Comparison of ENCODE assay signal across 8 cellular contexts in genomic region chr1:2412773-2413494, GRCh38. TPM values are rescaled to one million over a fixed set of nuclear protein-coding genes. Genes with fewer than 3 reads are reported as not detected.
DNase-seq lines count a peak whose midpoint lies in the region; ATAC-seq, FAIRE-seq and TF ChIP-seq lines count a peak whose summit lies in the region.

No MANE protein-coding gene starts in this region.

- peak; percentile 16 for ATAC-seq in GM18907 (IDR thresholded peaks at IDR 0.05; ENCODE audit: unreplicated experiment)
- ATAC-seq in HG03045 (IDR thresholded peaks at IDR 0.05; ENCODE audit: unreplicated experiment) = peak; percentile 22
- peak; percentile 19 for ATAC-seq in lung (ENCODE audit: insufficient read depth, low FRiP score)
- peak in 1 of 2 donors; percentile 64 for ATAC-seq in upper lobe of left lung (ENCODE audit: low FRiP score in 2 of 2)

- H3K4me1 Mint-ChIP-seq in CD8-positive, alpha-beta memory T cell = peaks cover 30 to 53% (median 30%) of the 10 kb centered on the region in 3 donors

- 1 to 3% methylated on average over 61 to 66 of the region's 66 CpGs for WGBS in lung, 2 donors
- 0 to 13% methylated on average over 7 to 9 of the region's 66 CpGs for WGBS in upper lobe of left lung, 2 donors

- H3K36me3 ChIP-seq in CD8-positive, alpha-beta memory T cell (ENCODE audit: insufficient read depth, low read length) = no peaks in the 10 kb centered on the region
- H3K36me3 ChIP-seq in OCI-LY7 (ENCODE audit: insufficient read depth, low read length) (no peaks in the 10 kb centered on the region), lung (ENCODE audit: control insufficient read depth in 2 of 2, insufficient read depth in 2 of 2, low read length in 2 of 2) (peaks cover 0 to 18% of the 10 kb centered on the region in 2 donors), upper lobe of left lung (peaks cover 0 to 14% (median 9%) of the 10 kb centered on the region in 4 donors)

- peaks cover 0 to 22% (median 0%) of the 10 kb centered on the region in 3 donors for H3K36me3 Mint-ChIP-seq in CD8-positive, alpha-beta memory T cell

- CTCF ChIA-PET in CD8-positive, alpha-beta memory T cell (lab: Charles Lee) = interaction anchor here (1.0 to 1.8 kb wide), 5 partner anchors 111 to 374 kb away, joined by 4 to 27 read pairs (median 6); partner anchors contain the start of gene FAAP20
- CTCF ChIA-PET in OCI-LY7 (lab: Charles Lee; ENCODE audit: unreplicated experiment) = interaction anchor here (0.6 kb wide), 1 partner anchor 34 kb away, joined by 7 read pairs; no protein-coding TSS in a partner anchor

- H3K79me2 ChIP-seq in OCI-LY7 (ENCODE audit: insufficient read depth, low read depth, low read length) = no peaks in the 10 kb centered on the region

- peak overlapping the region; percentile 29 to 94 (median 84) for H3K4me3 Mint-ChIP-seq in CD8-positive, alpha-beta memory T cell

- H3K27me3 ChIP-seq in CD8-positive, alpha-beta memory T cell (ENCODE audit: insufficient read depth, low read length, poor library complexity, severe bottlenecking) = no peaks in the 10 kb centered on the region
- no peaks in the 10 kb centered on the region for H3K27me3 ChIP-seq in lung (ENCODE audit: control insufficient read depth, insufficient read depth)
- H3K27me3 ChIP-seq in upper lobe of left lung = peaks cover 0 to 7% (median 3%) of the 10 kb centered on the region in 4 donors

- peak overlapping the region in 3 of 8 donors; percentile 75 to 89 (median 85) for H3K27ac Mint-ChIP-seq in CD8-positive, alpha-beta memory T cell

- TF ChIP-seq CTCF in OCI-LY7 (conservative IDR thresholded peaks at IDR 0.05; ENCODE audit: low read length) = no peak
- TF ChIP-seq CTCF in choroid plexus epithelial cell (conservative IDR thresholded peaks at IDR 0.05; ENCODE audit: low read depth, low read length) = no peak
- no peak for TF ChIP-seq CTCF in lung (IDR thresholded peaks at IDR 0.05; ENCODE audit: control extremely low read depth, extremely low read depth)
- TF ChIP-seq CTCF in upper lobe of left lung (IDR thresholded peaks at IDR 0.05) = peak in 3 of 6 experiments; percentile 8 to 37 (median 35)
- no peak for TF ChIP-seq CTCF in D721Med (IDR thresholded peaks at IDR 0.05; ENCODE audit: insufficient read depth, missing control alignments)

- intact Hi-C loops in OCI-LY7 (cut with micrococcal nuclease; ENCODE audit: unreplicated experiment) = loop anchor here (1.0 kb wide), 2 partner anchors 22 to 83 kb away; partner anchors contain the start of genes MORN1 and RER1

- H3K9me3 ChIP-seq in CD8-positive, alpha-beta memory T cell (ENCODE audit: low read length) = no peaks in the 10 kb centered on the region
- H3K9me3 ChIP-seq in OCI-LY7 (ENCODE audit: low read length) = no peaks in the 10 kb centered on the region
- no peaks in the 10 kb centered on the region for H3K9me3 ChIP-seq in lung (ENCODE audit: control insufficient read depth in 2 of 2, insufficient read depth in 1 of 2, low read length in 1 of 2)
- H3K9me3 ChIP-seq in upper lobe of left lung = no peaks in the 10 kb centered on the region

- peak overlapping the region; percentile 78 for H3K4me3 ChIP-seq in CD8-positive, alpha-beta memory T cell (ENCODE audit: low read length)
- H3K4me3 ChIP-seq in OCI-LY7 (ENCODE audit: low read depth, low read length, poor library complexity, severe bottlenecking) (peak overlapping the region; percentile 98), choroid plexus epithelial cell (ENCODE audit: low read depth, low read length) (peak overlapping the region; percentile 78), lung (peak overlapping the region; percentile 76), upper lobe of left lung (peak overlapping the region; percentile 71 to 100 (median 95))

- DNase-seq in CD8-positive, alpha-beta memory T cell = no peak
- DNase-seq in OCI-LY7 (ENCODE audit: low spot score) (peak; percentile 83), choroid plexus epithelial cell (ENCODE audit: low read depth) (peak; percentile 54), lung (ENCODE audit: low spot score) (no peak), upper lobe of left lung (no peak), D721Med (ENCODE audit: insufficient read length, low spot score) (no peak)

- no peaks in the 10 kb centered on the region for H3K9me2 ChIP-seq in OCI-LY7 (ENCODE audit: insufficient read depth, low read length)

- TF ChIP-seq EP300 in upper lobe of left lung (IDR thresholded peaks at IDR 0.05) = no peak

- H3K4me2 ChIP-seq in OCI-LY7 (ENCODE audit: low read length) = peak overlapping the region; percentile 91

- no peaks in the 10 kb centered on the region for H3K27me3 Mint-ChIP-seq in CD8-positive, alpha-beta memory T cell

- POLR2A ChIA-PET in CD8-positive, alpha-beta memory T cell (lab: Charles Lee) = interaction anchor here (0.6 to 2.5 kb wide), 6 partner anchors 21 to 503 kb away, joined by 3 to 18 read pairs (median 4); partner anchors contain the start of genes MORN1, PANK4, RER1 and TNFRSF14
- POLR2A ChIA-PET in OCI-LY7 (lab: Charles Lee) = interaction anchor here (0.6 to 1.2 kb wide), 3 partner anchors 135 to 385 kb away, joined by 3 to 7 read pairs (median 3); no protein-coding TSS in a partner anchor

- FAIRE-seq in D721Med (lab: Jason Lieb, UNC) = no peak

- H4K20me1 ChIP-seq in OCI-LY7 (ENCODE audit: insufficient read depth, low read length) = no peaks in the 10 kb centered on the region

- H2AFZ ChIP-seq in OCI-LY7 (ENCODE audit: low read length) = no peak overlapping the region

- H3K4me1 ChIP-seq in CD8-positive, alpha-beta memory T cell (ENCODE audit: insufficient read depth, low read length) = peaks cover 55% of the 10 kb centered on the region
- peaks cover 48% of the 10 kb centered on the region for H3K4me1 ChIP-seq in OCI-LY7 (ENCODE audit: insufficient read depth, low read length, poor library complexity, severe bottlenecking)
- peaks cover 0 to 12% of the 10 kb centered on the region in 2 donors for H3K4me1 ChIP-seq in lung (ENCODE audit: control insufficient read depth in 2 of 2, insufficient read depth in 2 of 2, low read length in 2 of 2)
- H3K4me1 ChIP-seq in upper lobe of left lung = peaks cover 28 to 34% (median 29%) of the 10 kb centered on the region in 4 donors

- H3K27ac ChIP-seq in CD8-positive, alpha-beta memory T cell (ENCODE audit: low read depth, low read length) = peak overlapping the region; percentile 90
- H3K27ac ChIP-seq in OCI-LY7 (ENCODE audit: low read depth, low read length, poor library complexity, severe bottlenecking) (peak overlapping the region; percentile 73), lung (ENCODE audit: low read depth in 1 of 2, low read length in 1 of 2) (peak overlapping the region; percentile 83 to 88), upper lobe of left lung (peak overlapping the region; percentile 81 to 87 (median 86))

- H3K9me3 Mint-ChIP-seq in CD8-positive, alpha-beta memory T cell = no peaks in the 10 kb centered on the region

- BruUV-seq in OCI-LY7 (replicated peaks; lab: Mats Ljungman, UMichigan) = TSS peak; percentile 55

- TF ChIP-seq POLR2A in upper lobe of left lung (IDR thresholded peaks at IDR 0.05) = peak in 1 of 4 donors; percentile 77

RNA-seq across cellular contexts. Expression of gene PEX10, which starts 0.6 kb away (rescaled TPM):
- 10 to 100 TPM; 25.6 to 26.2 TPM for total RNA-seq in CD8-positive, alpha-beta memory T cell
- polyA plus RNA-seq in CD8-positive, alpha-beta memory T cell = 8.9 TPM
- 22.6 and 23.3 TPM in 2 replicates for total RNA-seq in OCI-LY7 (2014; rRNA removed; shearing (Covaris generic))
- 19.4 and 24.5 TPM in 2 replicates for total RNA-seq in OCI-LY7 (2022)
- total RNA-seq in lung = 10 to 100 TPM; 15.7 to 25.4 TPM
- polyA plus RNA-seq in lung = 10 to 100 TPM; 19.4 to 21.6 TPM
- 10 to 100 TPM; 15.7 to 32.1 (median 19.9) TPM for total RNA-seq in upper lobe of left lung

RNA-seq across cellular contexts. Expression of gene RER1, which starts 21.3 kb away (rescaled TPM):
- total RNA-seq in CD8-positive, alpha-beta memory T cell = 100 to 1,000 TPM; 214 to 222 TPM
- polyA plus RNA-seq in CD8-positive, alpha-beta memory T cell = 166 TPM
- total RNA-seq in OCI-LY7 (2014; rRNA removed; shearing (Covaris generic)) = 54.4 and 60.5 TPM in 2 replicates
- total RNA-seq in OCI-LY7 (2022) = 113 and 138 TPM in 2 replicates
- total RNA-seq in lung = 100 to 1,000 TPM in 1 of 2 donors, 10 to 100 TPM in 1; 79.7 to 134 TPM
- 10 to 100 TPM; 71.7 to 96.1 TPM for polyA plus RNA-seq in lung
- total RNA-seq in upper lobe of left lung = 100 to 1,000 TPM in 2 of 6 donors, 10 to 100 TPM in 4; 48.2 to 133 (median 61.1) TPM

RNA-seq across cellular contexts. Expression of gene MORN1, which starts 21.6 kb away (rescaled TPM):
- 10 to 100 TPM in 1 of 2 experiments, 1 to 10 TPM in 1; 9.4 to 10.4 TPM for total RNA-seq in CD8-positive, alpha-beta memory T cell
- polyA plus RNA-seq in CD8-positive, alpha-beta memory T cell = 3.3 TPM
- total RNA-seq in OCI-LY7 (2014; rRNA removed; shearing (Covaris generic)) = 13.1 and 19.4 TPM in 2 replicates
- 23.6 and 29.7 TPM in 2 replicates for total RNA-seq in OCI-LY7 (2022)
- 10 to 100 TPM; 20.7 to 23.9 TPM for total RNA-seq in lung
- polyA plus RNA-seq in lung = 1 to 10 TPM; 5.2 to 7.2 TPM
- total RNA-seq in upper lobe of left lung = 10 to 100 TPM in 4 of 6 donors, 1 to 10 TPM in 2; 8.5 to 23.4 (median 14.6) TPM

Comparison
In these comparisons a context has a peak if more than half of its experiments do, and no peak if none do; other contexts are left out.
1. DNase-seq: peak in OCI-LY7 (single experiment) and choroid plexus epithelial cell (single experiment); none in CD8-positive, alpha-beta memory T cell (0 of 5), lung (single experiment), upper lobe of left lung (0 of 2) and D721Med (single experiment).
2. Peak in every context shown above with its lines, with median percentiles within 50 percentile points of each other: H3K27ac ChIP-seq and H3K4me3 ChIP-seq.